ENCODE assay signal across 2 cellular contexts in genomic region chr6:90479603-90479926, GRCh38.
A peak's percentile ranks its signal among the peaks of the same experiment; 100 is the strongest.
TF ChIP-seq lines count a peak whose summit lies in the region.

No MANE protein-coding gene starts in this region.

TF ChIP-seq in GM12878, 131 proteins besides CTCF, POLR2A, EP300 and RAD21 (continued from another document):
- TF ChIP-seq, protein P1, sequence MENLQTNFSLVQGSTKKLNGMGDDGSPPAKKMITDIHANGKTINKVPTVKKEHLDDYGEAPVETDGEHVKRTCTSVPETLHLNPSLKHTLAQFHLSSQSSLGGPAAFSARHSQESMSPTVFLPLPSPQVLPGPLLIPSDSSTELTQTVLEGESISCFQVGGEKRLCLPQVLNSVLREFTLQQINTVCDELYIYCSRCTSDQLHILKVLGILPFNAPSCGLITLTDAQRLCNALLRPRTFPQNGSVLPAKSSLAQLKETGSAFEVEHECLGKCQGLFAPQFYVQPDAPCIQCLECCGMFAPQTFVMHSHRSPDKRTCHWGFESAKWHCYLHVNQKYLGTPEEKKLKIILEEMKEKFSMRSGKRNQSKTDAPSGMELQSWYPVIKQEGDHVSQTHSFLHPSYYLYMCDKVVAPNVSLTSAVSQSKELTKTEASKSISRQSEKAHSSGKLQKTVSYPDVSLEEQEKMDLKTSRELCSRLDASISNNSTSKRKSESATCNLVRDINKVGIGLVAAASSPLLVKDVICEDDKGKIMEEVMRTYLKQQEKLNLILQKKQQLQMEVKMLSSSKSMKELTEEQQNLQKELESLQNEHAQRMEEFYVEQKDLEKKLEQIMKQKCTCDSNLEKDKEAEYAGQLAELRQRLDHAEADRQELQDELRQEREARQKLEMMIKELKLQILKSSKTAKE (IDR thresholded peaks at IDR 0.05; ENCODE audit: low read depth, poor library complexity, severe bottlenecking): peak; percentile 2
- TF ChIP-seq SIX5 (IDR thresholded peaks at IDR 0.05; ENCODE audit: low read depth, low read length, severe bottlenecking) (no peak), CEBPB (IDR thresholded peaks at IDR 0.05; ENCODE audit: borderline replicate concordance in 1 of 2, low read depth in 2 of 2, low read length in 2 of 2) (no peak)

TF ChIP-seq in neural cell, 6 proteins besides CTCF, POLR2A, EP300 and RAD21 (continued from another document):
- no peak for TF ChIP-seq TAF1 (IDR thresholded peaks at IDR 0.05; ENCODE audit: low read depth)
- TF ChIP-seq EZH2 (IDR thresholded peaks at IDR 0.05; ENCODE audit: borderline replicate concordance, insufficient read depth, low read length, poor library complexity, severe bottlenecking): no peak
- no peak for TF ChIP-seq MXI1 (conservative IDR thresholded peaks at IDR 0.05; ENCODE audit: poor library complexity, severe bottlenecking)
TF ChIP-seq in neural cell: peak in this region for 1.
